In the genomic region with DNA sequence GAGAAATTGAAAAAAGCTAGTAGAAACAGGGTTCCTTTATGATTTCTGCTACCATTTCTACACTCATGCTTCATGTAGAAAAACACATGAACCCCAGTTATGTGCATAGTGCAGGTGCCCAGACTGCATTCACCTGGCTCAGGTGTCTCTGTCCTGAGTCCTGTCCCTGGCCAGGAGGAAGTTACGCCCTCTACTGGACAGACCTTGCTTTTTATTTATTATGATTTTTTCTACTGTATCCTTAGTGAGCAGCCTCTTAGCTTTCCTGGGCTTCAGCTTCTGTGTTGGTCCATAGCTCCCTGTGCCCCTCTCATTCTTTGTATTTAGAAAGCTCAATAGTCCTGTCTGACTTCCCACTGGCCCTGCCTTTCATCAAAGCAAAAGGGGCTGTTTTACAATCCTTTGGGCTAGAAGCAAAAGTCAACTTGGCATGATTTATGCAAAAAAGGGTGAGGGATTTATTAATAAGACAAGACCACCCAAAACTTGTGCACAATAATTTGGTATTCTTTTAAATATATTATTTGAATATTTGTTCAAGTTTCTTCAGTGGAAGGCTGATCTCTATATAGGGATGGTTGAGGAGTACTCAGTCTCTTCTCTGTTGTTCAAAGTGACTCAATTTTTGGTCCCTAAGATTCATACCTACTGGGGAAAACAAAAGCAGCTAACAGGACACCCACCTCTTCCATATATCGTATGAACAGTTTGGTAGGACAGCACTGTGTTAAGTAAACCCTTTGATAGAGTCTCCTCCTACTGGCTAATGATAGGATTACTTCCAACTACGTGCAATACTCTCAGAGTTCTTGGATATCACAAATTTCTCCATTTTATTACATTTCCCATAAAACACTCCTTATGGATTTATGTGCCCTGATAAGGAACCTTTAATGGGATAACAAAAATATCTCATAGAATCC, we compare ENCODE assay signal across 8 cellular contexts.
DNase-seq lines count a peak whose midpoint lies in the region; ATAC-seq and FAIRE-seq lines count a peak whose summit lies in the region.

No MANE protein-coding gene starts in this region.

- no peak overlapping the region for H3K4me3 ChIP-seq in right cardiac atrium (ENCODE audit: low read length)

- no peak for FAIRE-seq in urothelium cell line (lab: Jason Lieb, UNC)

- intact Hi-C loops in right cardiac atrium (cut with DNase I), result loop anchor here in 1 of 4 donors (10.0 kb wide), 1 partner anchor 470 kb away; no protein-coding TSS in a partner anchor

- in situ Hi-C loops in Caki2 (cut with HindIII; ENCODE audit: low pct_unique_long_range_greater_than_20kb, low sequenced_read_pairs), result no loop called here

- DNase-seq in Caki2 (ENCODE audit: low read depth), result peak; percentile 4
- DNase-seq in SW480 (ENCODE audit: low spot score), result peak; percentile 55
- no peak for DNase-seq in right cardiac atrium
- peak; percentile 45 for DNase-seq in urothelium cell line (ENCODE audit: low spot score)
- no peak for DNase-seq in central memory CD4-positive, alpha-beta T cell
- DNase-seq in activated CD4-positive, alpha-beta T cell treated with anti-CD3 and anti-CD28 coated beads, Interleukin-2, amount 50 U/mL, for 1 hour, result no peak
- DNase-seq in T1000 (lab: John Stamatoyannopoulos, UW), result no peak

- no peaks in the 10 kb centered on the region for H3K27me3 ChIP-seq in right cardiac atrium (ENCODE audit: control insufficient read depth, insufficient read depth)

- H3K9me3 ChIP-seq in right cardiac atrium (ENCODE audit: control insufficient read depth, low read length), result no peaks in the 10 kb centered on the region

- no peaks in the 10 kb centered on the region for H3K4me1 ChIP-seq in right cardiac atrium (ENCODE audit: control insufficient read depth, insufficient read depth, low read length)

- peak; percentile 69 for ATAC-seq in HG02973 (IDR thresholded peaks at IDR 0.05; ENCODE audit: unreplicated experiment)
- peak; percentile 53 to 55 for ATAC-seq in right cardiac atrium

- no peak overlapping the region for H3K27ac ChIP-seq in right cardiac atrium (ENCODE audit: low read length)

- 29% methylated on average over 3 of the region's 3 CpGs for WGBS in right cardiac atrium

Comparison
In these comparisons a context has a peak if more than half of its experiments do, and no peak if none do; other contexts are left out.
1. DNase-seq: peak in Caki2 (single experiment), SW480 (single experiment) and urothelium cell line (single experiment); none in right cardiac atrium (0 of 3), central memory CD4-positive, alpha-beta T cell (single experiment), activated CD4-positive, alpha-beta T cell treated with anti-CD3 and anti-CD28 coated beads, Interleukin-2, amount 50 U/mL, for 1 hour (single experiment) and T1000 (single experiment).